ENCODE assay signal across 8 cellular contexts in the genomic region with DNA sequence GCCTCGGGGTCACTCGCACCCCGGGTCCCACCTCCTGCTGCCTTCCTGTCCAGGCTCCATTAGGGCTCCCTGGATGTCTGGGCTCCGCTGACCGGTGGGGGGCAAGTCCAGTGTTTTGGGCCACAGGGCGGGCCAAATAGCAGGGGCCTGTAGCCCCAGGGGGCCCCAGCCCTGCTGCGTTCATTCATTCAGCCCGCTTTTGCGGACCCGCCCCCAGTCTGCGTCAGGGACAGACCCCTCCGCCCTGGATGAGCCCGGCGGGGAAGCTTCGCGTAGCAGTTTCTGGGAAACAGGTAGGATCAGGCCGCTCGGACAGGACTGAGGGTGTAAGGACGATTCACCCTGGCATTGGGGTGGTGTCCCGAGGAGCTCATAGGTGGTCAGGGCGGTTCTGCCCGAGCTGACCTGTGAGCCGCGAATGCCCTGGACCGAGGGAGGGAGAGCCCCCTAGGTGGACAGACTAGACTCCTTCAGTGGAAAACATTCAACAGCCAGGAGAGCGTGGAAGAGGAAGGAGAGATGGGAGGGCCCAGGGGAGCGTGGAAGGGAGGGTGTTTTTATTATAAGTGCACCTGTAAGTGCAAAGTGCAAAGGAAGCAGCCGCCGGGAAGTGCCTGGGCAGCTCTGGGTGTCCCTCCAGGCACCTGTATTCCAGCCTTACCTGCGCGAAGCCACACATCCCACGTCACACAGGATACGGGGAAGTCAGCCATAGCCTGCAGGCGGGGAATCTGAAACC.
DNase-seq lines count a peak whose midpoint lies in the region; ATAC-seq and TF ChIP-seq lines count a peak whose summit lies in the region.

No MANE protein-coding gene starts in this region.

- peak; percentile 15 for ATAC-seq in HG02798 (IDR thresholded peaks at IDR 0.05; ENCODE audit: poor library complexity, unreplicated experiment)

- peak; percentile 56 for DNase-seq in NCI-H2227 (lab: John Stamatoyannopoulos, UW; ENCODE audit: unreplicated experiment)
- no peak for DNase-seq in NCI-H2227 treated with DMSO at 0.1 percent for 48 hours (lab: John Stamatoyannopoulos, UW)
- DNase-seq in NCI-H510A treated with DMSO at 0.1 percent for 48 hours (lab: John Stamatoyannopoulos, UW) = peak; percentile 76
- no peak for DNase-seq in astrocyte of the spinal cord (ENCODE audit: low read depth, low spot score)
- DNase-seq in iPS-NIHi11 (ENCODE audit: low spot score) = peak; percentile 60
- peak; percentile 34 for DNase-seq in stimulated activated CD4-positive, alpha-beta T cell treated with anti-CD3 and anti-CD28 coated beads, Interleukin-12 subunit alpha, Interleukin-12 subunit beta, amount 100 ng/mL, for 4 hours
- DNase-seq in SHP77 treated with DMSO at 0.1 percent for 48 hours (lab: John Stamatoyannopoulos, UW) = no peak

- H3K4me3 ChIP-seq in astrocyte of the spinal cord (ENCODE audit: low read depth, low read length) = peak overlapping the region; percentile 93

- in situ Hi-C loops in astrocyte of the spinal cord (cut with HindIII; ENCODE audit: low sequenced_read_pairs) = no loop called here

- no peak for TF ChIP-seq CTCF in astrocyte of the spinal cord (IDR thresholded peaks at IDR 0.05; ENCODE audit: low read depth, low read length)

Comparison
In these comparisons a context has a peak if more than half of its experiments do, and no peak if none do; other contexts are left out.
1. DNase-seq: peak in NCI-H2227 (single experiment), NCI-H510A treated with DMSO at 0.1 percent for 48 hours (single experiment), iPS-NIHi11 (single experiment) and stimulated activated CD4-positive, alpha-beta T cell treated with anti-CD3 and anti-CD28 coated beads, Interleukin-12 subunit alpha, Interleukin-12 subunit beta, amount 100 ng/mL, for 4 hours (single experiment); none in NCI-H2227 treated with DMSO at 0.1 percent for 48 hours (single experiment), astrocyte of the spinal cord (single experiment) and SHP77 treated with DMSO at 0.1 percent for 48 hours (single experiment).